1 cellular context compared by ENCODE assay signal in the genomic region with DNA sequence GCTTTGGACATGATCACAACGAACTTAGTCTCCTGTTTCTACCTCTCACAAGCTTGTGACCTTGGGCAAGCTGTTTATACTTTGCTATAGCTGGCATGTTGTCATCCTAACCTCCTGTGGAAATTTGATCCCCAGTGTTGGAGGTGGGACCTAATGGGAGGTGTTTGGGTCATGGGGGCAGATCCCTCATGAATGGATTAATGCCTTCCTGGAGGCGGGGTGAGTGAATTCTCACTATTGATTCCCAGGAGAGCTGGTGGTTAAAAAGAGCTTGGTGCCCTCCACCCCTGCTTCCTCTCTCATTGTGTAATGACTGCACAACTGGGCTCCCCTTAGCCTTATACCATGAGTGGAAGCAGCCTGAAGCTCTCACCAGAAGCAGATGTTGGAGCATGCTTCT.
TF ChIP-seq lines count a peak whose summit lies in the region.

No MANE protein-coding gene starts in this region.

TF ChIP-seq in GM23338, 12 proteins besides CTCF, POLR2A, EP300 and RAD21 (continued from another document):
- TF ChIP-seq, protein P1, sequence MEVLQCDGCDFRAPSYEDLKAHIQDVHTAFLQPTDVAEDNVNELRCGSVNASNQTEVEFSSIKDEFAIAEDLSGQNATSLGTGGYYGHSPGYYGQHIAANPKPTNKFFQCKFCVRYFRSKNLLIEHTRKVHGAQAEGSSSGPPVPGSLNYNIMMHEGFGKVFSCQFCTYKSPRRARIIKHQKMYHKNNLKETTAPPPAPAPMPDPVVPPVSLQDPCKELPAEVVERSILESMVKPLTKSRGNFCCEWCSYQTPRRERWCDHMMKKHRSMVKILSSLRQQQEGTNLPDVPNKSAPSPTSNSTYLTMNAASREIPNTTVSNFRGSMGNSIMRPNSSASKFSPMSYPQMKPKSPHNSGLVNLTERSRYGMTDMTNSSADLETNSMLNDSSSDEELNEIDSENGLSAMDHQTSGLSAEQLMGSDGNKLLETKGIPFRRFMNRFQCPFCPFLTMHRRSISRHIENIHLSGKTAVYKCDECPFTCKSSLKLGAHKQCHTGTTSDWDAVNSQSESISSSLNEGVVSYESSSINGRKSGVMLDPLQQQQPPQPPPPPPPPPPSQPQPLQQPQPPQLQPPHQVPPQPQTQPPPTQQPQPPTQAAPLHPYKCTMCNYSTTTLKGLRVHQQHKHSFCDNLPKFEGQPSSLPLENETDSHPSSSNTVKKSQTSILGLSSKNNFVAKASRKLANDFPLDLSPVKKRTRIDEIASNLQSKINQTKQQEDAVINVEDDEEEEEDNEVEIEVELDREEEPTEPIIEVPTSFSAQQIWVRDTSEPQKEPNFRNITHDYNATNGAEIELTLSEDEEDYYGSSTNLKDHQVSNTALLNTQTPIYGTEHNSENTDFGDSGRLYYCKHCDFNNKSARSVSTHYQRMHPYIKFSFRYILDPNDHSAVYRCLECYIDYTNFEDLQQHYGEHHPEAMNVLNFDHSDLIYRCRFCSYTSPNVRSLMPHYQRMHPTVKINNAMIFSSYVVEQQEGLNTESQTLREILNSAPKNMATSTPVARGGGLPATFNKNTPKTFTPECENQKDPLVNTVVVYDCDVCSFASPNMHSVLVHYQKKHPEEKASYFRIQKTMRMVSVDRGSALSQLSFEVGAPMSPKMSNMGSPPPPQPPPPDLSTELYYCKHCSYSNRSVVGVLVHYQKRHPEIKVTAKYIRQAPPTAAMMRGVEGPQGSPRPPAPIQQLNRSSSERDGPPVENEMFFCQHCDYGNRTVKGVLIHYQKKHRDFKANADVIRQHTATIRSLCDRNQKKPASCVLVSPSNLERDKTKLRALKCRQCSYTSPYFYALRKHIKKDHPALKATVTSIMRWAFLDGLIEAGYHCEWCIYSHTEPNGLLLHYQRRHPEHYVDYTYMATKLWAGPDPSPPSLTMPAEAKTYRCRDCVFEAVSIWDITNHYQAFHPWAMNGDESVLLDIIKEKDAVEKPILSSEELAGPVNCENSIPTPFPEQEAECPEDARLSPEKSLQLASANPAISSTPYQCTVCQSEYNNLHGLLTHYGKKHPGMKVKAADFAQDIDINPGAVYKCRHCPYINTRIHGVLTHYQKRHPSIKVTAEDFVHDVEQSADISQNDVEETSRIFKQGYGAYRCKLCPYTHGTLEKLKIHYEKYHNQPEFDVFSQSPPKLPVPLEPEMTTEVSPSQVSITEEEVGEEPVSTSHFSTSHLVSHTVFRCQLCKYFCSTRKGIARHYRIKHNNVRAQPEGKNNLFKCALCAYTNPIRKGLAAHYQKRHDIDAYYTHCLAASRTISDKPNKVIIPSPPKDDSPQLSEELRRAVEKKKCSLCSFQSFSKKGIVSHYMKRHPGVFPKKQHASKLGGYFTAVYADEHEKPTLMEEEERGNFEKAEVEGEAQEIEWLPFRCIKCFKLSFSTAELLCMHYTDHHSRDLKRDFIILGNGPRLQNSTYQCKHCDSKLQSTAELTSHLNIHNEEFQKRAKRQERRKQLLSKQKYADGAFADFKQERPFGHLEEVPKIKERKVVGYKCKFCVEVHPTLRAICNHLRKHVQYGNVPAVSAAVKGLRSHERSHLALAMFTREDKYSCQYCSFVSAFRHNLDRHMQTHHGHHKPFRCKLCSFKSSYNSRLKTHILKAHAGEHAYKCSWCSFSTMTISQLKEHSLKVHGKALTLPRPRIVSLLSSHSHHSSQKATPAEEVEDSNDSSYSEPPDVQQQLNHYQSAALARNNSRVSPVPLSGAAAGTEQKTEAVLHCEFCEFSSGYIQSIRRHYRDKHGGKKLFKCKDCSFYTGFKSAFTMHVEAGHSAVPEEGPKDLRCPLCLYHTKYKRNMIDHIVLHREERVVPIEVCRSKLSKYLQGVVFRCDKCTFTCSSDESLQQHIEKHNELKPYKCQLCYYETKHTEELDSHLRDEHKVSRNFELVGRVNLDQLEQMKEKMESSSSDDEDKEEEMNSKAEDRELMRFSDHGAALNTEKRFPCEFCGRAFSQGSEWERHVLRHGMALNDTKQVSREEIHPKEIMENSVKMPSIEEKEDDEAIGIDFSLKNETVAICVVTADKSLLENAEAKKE (CRISPR knock-in tag; IDR thresholded peaks at IDR 0.05) = no peak
- no peak for TF ChIP-seq ZNF114 (CRISPR knock-in tag; IDR thresholded peaks at IDR 0.05)
- no peak for TF ChIP-seq EZH2 (IDR thresholded peaks at IDR 0.05; ENCODE audit: low read depth, unreplicated experiment)
- TF ChIP-seq CREB1 (CRISPR knock-in tag; IDR thresholded peaks at IDR 0.05; ENCODE audit: low read depth) = no peak
- no peak for TF ChIP-seq STAT1 (IDR thresholded peaks at IDR 0.05; ENCODE audit: unreplicated experiment)
- no peak for TF ChIP-seq EZH2phosphoT487 (IDR thresholded peaks at IDR 0.05; ENCODE audit: unreplicated experiment)
- no peak for TF ChIP-seq JUNB (IDR thresholded peaks at IDR 0.05; ENCODE audit: unreplicated experiment)
- TF ChIP-seq, protein P2, sequence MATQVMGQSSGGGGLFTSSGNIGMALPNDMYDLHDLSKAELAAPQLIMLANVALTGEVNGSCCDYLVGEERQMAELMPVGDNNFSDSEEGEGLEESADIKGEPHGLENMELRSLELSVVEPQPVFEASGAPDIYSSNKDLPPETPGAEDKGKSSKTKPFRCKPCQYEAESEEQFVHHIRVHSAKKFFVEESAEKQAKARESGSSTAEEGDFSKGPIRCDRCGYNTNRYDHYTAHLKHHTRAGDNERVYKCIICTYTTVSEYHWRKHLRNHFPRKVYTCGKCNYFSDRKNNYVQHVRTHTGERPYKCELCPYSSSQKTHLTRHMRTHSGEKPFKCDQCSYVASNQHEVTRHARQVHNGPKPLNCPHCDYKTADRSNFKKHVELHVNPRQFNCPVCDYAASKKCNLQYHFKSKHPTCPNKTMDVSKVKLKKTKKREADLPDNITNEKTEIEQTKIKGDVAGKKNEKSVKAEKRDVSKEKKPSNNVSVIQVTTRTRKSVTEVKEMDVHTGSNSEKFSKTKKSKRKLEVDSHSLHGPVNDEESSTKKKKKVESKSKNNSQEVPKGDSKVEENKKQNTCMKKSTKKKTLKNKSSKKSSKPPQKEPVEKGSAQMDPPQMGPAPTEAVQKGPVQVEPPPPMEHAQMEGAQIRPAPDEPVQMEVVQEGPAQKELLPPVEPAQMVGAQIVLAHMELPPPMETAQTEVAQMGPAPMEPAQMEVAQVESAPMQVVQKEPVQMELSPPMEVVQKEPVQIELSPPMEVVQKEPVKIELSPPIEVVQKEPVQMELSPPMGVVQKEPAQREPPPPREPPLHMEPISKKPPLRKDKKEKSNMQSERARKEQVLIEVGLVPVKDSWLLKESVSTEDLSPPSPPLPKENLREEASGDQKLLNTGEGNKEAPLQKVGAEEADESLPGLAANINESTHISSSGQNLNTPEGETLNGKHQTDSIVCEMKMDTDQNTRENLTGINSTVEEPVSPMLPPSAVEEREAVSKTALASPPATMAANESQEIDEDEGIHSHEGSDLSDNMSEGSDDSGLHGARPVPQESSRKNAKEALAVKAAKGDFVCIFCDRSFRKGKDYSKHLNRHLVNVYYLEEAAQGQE (IDR thresholded peaks at IDR 0.05; ENCODE audit: unreplicated experiment) = no peak
- no peak for TF ChIP-seq POLR2AphosphoS5 (IDR thresholded peaks at IDR 0.05; ENCODE audit: low read depth)
- TF ChIP-seq ZNF331 (CRISPR knock-in tag; IDR thresholded peaks at IDR 0.05; ENCODE audit: low read depth) = no peak
